In genomic region chr18:32296851-32297250, GRCh38 we compare ENCODE assay signal across 1 cellular context.
TF ChIP-seq lines count a peak whose summit lies in the region.

No MANE protein-coding gene starts in this region.

TF ChIP-seq in HepG2, 621 proteins besides CTCF, POLR2A, EP300 and RAD21:
- TF ChIP-seq ZBTB40 (IDR thresholded peaks at IDR 0.05) (no peak), ZBTB40 (CRISPR knock-in tag; IDR thresholded peaks at IDR 0.05) (peak; percentile 71; the same call in 1 of the 2 replicates), TAF1 (CRISPR knock-in tag; IDR thresholded peaks at IDR 0.05) (no peak)
